ENCODE assay signal across 8 cellular contexts in the genomic region with DNA sequence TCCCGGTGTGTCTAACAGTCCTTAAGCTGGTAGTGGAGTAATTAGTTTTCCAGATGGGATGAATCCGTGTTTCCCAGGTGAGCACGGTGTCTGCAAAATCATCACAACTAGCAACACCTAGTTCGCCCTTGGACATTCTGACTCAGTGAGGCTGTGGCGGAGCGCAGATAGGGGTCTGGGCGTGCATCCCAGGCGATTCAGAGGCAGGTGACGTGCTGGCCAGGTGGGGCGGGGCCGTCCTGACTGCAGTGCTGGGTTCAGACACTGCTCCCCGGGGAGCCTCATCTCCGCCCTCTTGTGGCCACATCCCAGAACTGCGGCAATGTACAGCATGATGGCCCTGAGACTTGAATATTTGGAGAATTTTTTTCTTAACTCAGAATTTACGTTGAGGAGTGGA.
A peak's percentile ranks its signal among the peaks of the same experiment; 100 is the strongest.
DNase-seq lines count a peak whose midpoint lies in the region; ATAC-seq and TF ChIP-seq lines count a peak whose summit lies in the region.

No MANE protein-coding gene starts in this region.

- 10 to 11% methylated on average over 15 of the region's 15 CpGs for WGBS in esophagus squamous epithelium, 2 donors

- H4K20me1 ChIP-seq in OCI-LY7 (ENCODE audit: insufficient read depth, low read length): no peaks in the 10 kb centered on the region

- intact Hi-C loops in OCI-LY7 (cut with micrococcal nuclease; ENCODE audit: unreplicated experiment): loop anchor here (1.0 to 5.0 kb wide), 2 partner anchors 61 to 139 kb away; no protein-coding TSS in a partner anchor
- intact Hi-C loops in esophagus squamous epithelium (cut with DNase I): loop anchor here (10.0 kb wide), 1 partner anchor 178 kb away; no protein-coding TSS in a partner anchor

- H3K4me1 ChIP-seq in OCI-LY7 (ENCODE audit: insufficient read depth, low read length, poor library complexity, severe bottlenecking) (peaks cover 54% of the 10 kb centered on the region), esophagus squamous epithelium (peaks cover 0 to 9% (median 0%) of the 10 kb centered on the region in 3 donors)

- H3K27ac Mint-ChIP-seq in IgD-negative memory B cell (peak overlapping the region; percentile 85 to 98 (median 93)), nephron (peak overlapping the region; percentile 50 to 59 (median 50))

- no peaks in the 10 kb centered on the region for H3K27me3 ChIP-seq in esophagus squamous epithelium

- DNase-seq in DMS53 treated with DMSO at 0.1 percent for 48 hours (lab: John Stamatoyannopoulos, UW; ENCODE audit: unreplicated experiment) (peak; percentile 87), OCI-LY7 (ENCODE audit: low spot score) (peak; percentile 78), activated T-cell treated with anti-CD3 and anti-CD28 coated beads for 48 hours (ENCODE audit: low read depth) (peak; percentile 85), esophagus squamous epithelium (lab: John Stamatoyannopoulos, UW) (peak; percentile 30)
- peak; percentile 93 for DNase-seq in stimulated activated naive CD8-positive, alpha-beta T cell treated with anti-CD3 and anti-CD28 coated beads, Interleukin-15, Interleukin-2, amounts not matched to agents 100 U/mL and 50 U/mL, for 24 hours

- peak overlapping the region; percentile 95 for H3K4me2 ChIP-seq in OCI-LY7 (ENCODE audit: low read length)

- ATAC-seq in GM21619 (IDR thresholded peaks at IDR 0.05; ENCODE audit: unreplicated experiment): peak; percentile 73
- peak; percentile 95 for ATAC-seq in stimulated activated naive CD8-positive, alpha-beta T cell treated with anti-CD3 and anti-CD28 coated beads, Interleukin-15, Interleukin-2, amounts not matched to agents 100 U/mL and 50 U/mL, for 24 hours

- POLR2A ChIA-PET in OCI-LY7 (lab: Charles Lee): no interaction called here

- TF ChIP-seq POLR2A in esophagus squamous epithelium (IDR thresholded peaks at IDR 0.05): no peak

- H3K27ac ChIP-seq in OCI-LY7 (ENCODE audit: low read depth, low read length, poor library complexity, severe bottlenecking) (no peak overlapping the region), esophagus squamous epithelium (no peak overlapping the region)

- no peak overlapping the region for H2AFZ ChIP-seq in OCI-LY7 (ENCODE audit: low read length)

- H3K4me1 Mint-ChIP-seq in IgD-negative memory B cell (peaks cover 42 to 52% (median 42%) of the 10 kb centered on the region in 3 donors), nephron (peaks cover 58% of the 10 kb centered on the region)

- H3K9me3 Mint-ChIP-seq in IgD-negative memory B cell: peaks cover 0 to 10% (median 0%) of the 10 kb centered on the region in 3 donors
- H3K9me3 Mint-ChIP-seq in nephron: no peaks in the 10 kb centered on the region

- H3K36me3 ChIP-seq in OCI-LY7 (ENCODE audit: insufficient read depth, low read length) (no peaks in the 10 kb centered on the region), esophagus squamous epithelium (no peaks in the 10 kb centered on the region)

- CTCF ChIA-PET in OCI-LY7 (lab: Charles Lee; ENCODE audit: unreplicated experiment): interaction anchor here (0.7 to 1.1 kb wide), 3 partner anchors 17 to 78 kb away, joined by 3 read pairs; no protein-coding TSS in a partner anchor

- peaks cover 6% of the 10 kb centered on the region for H3K36me3 Mint-ChIP-seq in IgD-negative memory B cell
- peaks cover 6% of the 10 kb centered on the region for H3K36me3 Mint-ChIP-seq in nephron (ENCODE audit: low read depth)

- no TSS peak for BruUV-seq in OCI-LY7 (replicated peaks; lab: Mats Ljungman, UMichigan)

- no peaks in the 10 kb centered on the region for H3K9me2 ChIP-seq in OCI-LY7 (ENCODE audit: insufficient read depth, low read length)

- H3K27me3 Mint-ChIP-seq in IgD-negative memory B cell (peaks cover 1% of the 10 kb centered on the region), nephron (ENCODE audit: low read depth) (peaks cover 4% of the 10 kb centered on the region)

- H3K4me3 ChIP-seq in OCI-LY7 (ENCODE audit: low read depth, low read length, poor library complexity, severe bottlenecking): peak overlapping the region; percentile 42
- no peak overlapping the region for H3K4me3 ChIP-seq in esophagus squamous epithelium

- H3K79me2 ChIP-seq in OCI-LY7 (ENCODE audit: insufficient read depth, low read depth, low read length): no peaks in the 10 kb centered on the region

- H3K9me3 ChIP-seq in OCI-LY7 (ENCODE audit: low read length) (no peaks in the 10 kb centered on the region), esophagus squamous epithelium (no peaks in the 10 kb centered on the region)

- H3K4me3 Mint-ChIP-seq in IgD-negative memory B cell: peak overlapping the region; percentile 58 to 91 (median 82)
- H3K4me3 Mint-ChIP-seq in nephron: peak overlapping the region in 2 of 3 experiments; percentile 34 to 43

- TF ChIP-seq CTCF in OCI-LY7 (conservative IDR thresholded peaks at IDR 0.05; ENCODE audit: low read length): peak; percentile 81
- peak; percentile 87 to 95 (median 92) for TF ChIP-seq CTCF in esophagus squamous epithelium (IDR thresholded peaks at IDR 0.05)
- TF ChIP-seq CTCF in nephron (IDR thresholded peaks at IDR 0.05; ENCODE audit: unreplicated experiment in 3 of 3): peak; percentile 90 to 94 (median 93)

Comparison
In these comparisons a context has a peak if more than half of its experiments do, and no peak if none do; other contexts are left out.
1. DNase-seq: peak in every context shown above with its lines; median percentile 93 in stimulated activated naive CD8-positive, alpha-beta T cell treated with anti-CD3 and anti-CD28 coated beads, Interleukin-15, Interleukin-2, amounts not matched to agents 100 U/mL and 50 U/mL, for 24 hours; 87 in DMS53 treated with DMSO at 0.1 percent for 48 hours; 85 in activated T-cell treated with anti-CD3 and anti-CD28 coated beads for 48 hours; 78 in OCI-LY7; 30 in esophagus squamous epithelium.